ENCODE assay signal across 18 cellular contexts in the genomic region with DNA sequence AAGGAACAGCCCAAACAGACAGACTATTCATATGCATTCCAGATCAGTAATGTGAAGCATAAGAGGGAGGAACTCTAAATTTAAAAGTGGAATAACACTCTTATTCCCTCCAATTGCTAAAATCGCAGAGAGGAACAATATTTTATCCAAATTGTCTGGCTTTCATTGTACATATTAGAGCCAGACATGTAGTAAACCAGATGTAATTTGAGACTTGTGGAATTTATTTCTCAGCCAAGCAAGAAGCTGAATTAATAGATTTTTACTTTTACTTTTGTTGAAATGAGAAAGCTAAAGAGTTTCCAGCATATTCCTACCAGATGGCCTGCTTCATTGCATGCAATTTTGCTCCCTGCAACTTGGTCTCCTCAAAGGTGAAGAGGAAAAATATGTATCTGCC.
DNase-seq lines count a peak whose midpoint lies in the region; ATAC-seq and TF ChIP-seq lines count a peak whose summit lies in the region.
"Had no signal": no experiment of that assay in that cellular context is flagged by ENCODE, and none has a peak within 500 bp of the region (broad histone marks: within the 10 kb centered on the region; RNA-seq: fewer than 3 reads in every experiment).

No MANE protein-coding gene starts in this region.

- H3K36me3 Mint-ChIP-seq in endothelial cell (ENCODE audit: low read depth, unreplicated experiment) = no peaks in the 10 kb centered on the region
- no peaks in the 10 kb centered on the region for H3K36me3 Mint-ChIP-seq in activated CD4-positive, alpha-beta T cell treated with anti-CD3 and anti-CD28 coated beads for 36 hours (ENCODE audit: low read depth)
- H3K36me3 Mint-ChIP-seq: CD4-positive, alpha-beta memory T cell had no signal

- no peak overlapping the region for H3K9ac ChIP-seq in adipocyte (ENCODE audit: low read length)

- no peaks in the 10 kb centered on the region for H3K36me3 ChIP-seq in adipocyte (ENCODE audit: control insufficient read depth, insufficient read depth, low read length, severe bottlenecking)

- intact Hi-C loops in activated CD4-positive, alpha-beta T cell treated with anti-CD3 and anti-CD28 coated beads for 36 hours (cut with DNase I, micrococcal nuclease) = no loop called here

- POLR2A ChIA-PET in activated CD4-positive, alpha-beta T cell treated with anti-CD3 and anti-CD28 coated beads for 36 hours (lab: Charles Lee) = no interaction called here

- H3K4me1 Mint-ChIP-seq in endothelial cell (ENCODE audit: unreplicated experiment) = peaks cover 3% of the 10 kb centered on the region
- H3K4me1 Mint-ChIP-seq in activated CD4-positive, alpha-beta T cell treated with anti-CD3 and anti-CD28 coated beads for 36 hours = no peaks in the 10 kb centered on the region
- H3K4me1 Mint-ChIP-seq: CD4-positive, alpha-beta memory T cell had no signal

- ATAC-seq in omental fat pad (ENCODE audit: low FRiP score) = no peak
- no peak for ATAC-seq in GM21619 (IDR thresholded peaks at IDR 0.05; ENCODE audit: unreplicated experiment)
- ATAC-seq in activated CD4-positive, alpha-beta T cell treated with anti-CD3 and anti-CD28 coated beads for 36 hours = no peak
- ATAC-seq: HepG2 had no signal

- no peaks in the 10 kb centered on the region for H3K27me3 ChIP-seq in adipocyte (replicated peaks; ENCODE audit: control insufficient read depth, insufficient read depth, low read length)

- H3K27me3 Mint-ChIP-seq in endothelial cell (ENCODE audit: unreplicated experiment) = peaks cover 1% of the 10 kb centered on the region
- no peaks in the 10 kb centered on the region for H3K27me3 Mint-ChIP-seq in activated CD4-positive, alpha-beta T cell treated with anti-CD3 and anti-CD28 coated beads for 36 hours
- H3K27me3 Mint-ChIP-seq: B cell; CD4-positive, alpha-beta memory T cell had no signal

- H3K27ac Mint-ChIP-seq in endothelial cell (ENCODE audit: unreplicated experiment) = no peak overlapping the region
- H3K27ac Mint-ChIP-seq in activated CD4-positive, alpha-beta T cell treated with anti-CD3 and anti-CD28 coated beads for 36 hours = no peak overlapping the region
- H3K27ac Mint-ChIP-seq: B cell; CD4-positive, alpha-beta memory T cell had no signal

- H3K9me3 Mint-ChIP-seq in endothelial cell (ENCODE audit: unreplicated experiment) = no peaks in the 10 kb centered on the region
- H3K9me3 Mint-ChIP-seq in activated CD4-positive, alpha-beta T cell treated with anti-CD3 and anti-CD28 coated beads for 36 hours (ENCODE audit: low read depth) = peaks cover 9% of the 10 kb centered on the region

- TF ChIP-seq CTCF in omental fat pad (IDR thresholded peaks at IDR 0.05) = no peak
- TF ChIP-seq CTCF in endothelial cell (IDR thresholded peaks at IDR 0.05; ENCODE audit: unreplicated experiment) = no peak

- H3K4me1 ChIP-seq in adipocyte (ENCODE audit: control insufficient read depth, insufficient read depth, low read length) = peaks cover 11% of the 10 kb centered on the region

- H3K4me3 Mint-ChIP-seq in endothelial cell (ENCODE audit: unreplicated experiment) = no peak overlapping the region
- no peak overlapping the region for H3K4me3 Mint-ChIP-seq in activated CD4-positive, alpha-beta T cell treated with anti-CD3 and anti-CD28 coated beads for 36 hours
- H3K4me3 Mint-ChIP-seq: B cell; CD4-positive, alpha-beta memory T cell had no signal

- no peak overlapping the region for H3K4me3 ChIP-seq in adipocyte (ENCODE audit: low read length)

- CTCF ChIA-PET in activated CD4-positive, alpha-beta T cell treated with anti-CD3 and anti-CD28 coated beads for 36 hours (lab: Charles Lee) = no interaction called here

- DNase-seq in AG20443 (ENCODE audit: low spot score) = peak; percentile 7
- DNase-seq in adipocyte (ENCODE audit: low read depth) = peak; percentile 51
- DNase-seq in fibroblast of the conjunctiva (ENCODE audit: low read depth) = peak; percentile 23
- peak; percentile 15 for DNase-seq in left kidney (ENCODE audit: low read depth, low spot score)
- no peak for DNase-seq in omental fat pad (ENCODE audit: low spot score)
- DNase-seq in endothelial cell (ENCODE audit: low spot score) = no peak
- DNase-seq in activated CD4-positive, alpha-beta T cell treated with anti-CD3 and anti-CD28 coated beads for 36 hours = no peak
- DNase-seq: Calu3, NCI-H1048, NCI-H1436 treated with DMSO at 0.1 percent for 48 hours, NCI-H2029 treated with DMSO at 0.1 percent for 48 hours, NCI-H510A, NCI-H774, RPMI8226 had no signal

- no peaks in the 10 kb centered on the region for H3K9me3 ChIP-seq in adipocyte (ENCODE audit: control insufficient read depth, low read length)

Comparison
In these comparisons a context has a peak if more than half of its experiments do, and no peak if none do; other contexts are left out.
1. DNase-seq: peak in AG20443 (single experiment), adipocyte (single experiment), fibroblast of the conjunctiva (single experiment) and left kidney (single experiment); none in omental fat pad (single experiment), endothelial cell (single experiment) and activated CD4-positive, alpha-beta T cell treated with anti-CD3 and anti-CD28 coated beads for 36 hours (single experiment).